In the genomic region with DNA sequence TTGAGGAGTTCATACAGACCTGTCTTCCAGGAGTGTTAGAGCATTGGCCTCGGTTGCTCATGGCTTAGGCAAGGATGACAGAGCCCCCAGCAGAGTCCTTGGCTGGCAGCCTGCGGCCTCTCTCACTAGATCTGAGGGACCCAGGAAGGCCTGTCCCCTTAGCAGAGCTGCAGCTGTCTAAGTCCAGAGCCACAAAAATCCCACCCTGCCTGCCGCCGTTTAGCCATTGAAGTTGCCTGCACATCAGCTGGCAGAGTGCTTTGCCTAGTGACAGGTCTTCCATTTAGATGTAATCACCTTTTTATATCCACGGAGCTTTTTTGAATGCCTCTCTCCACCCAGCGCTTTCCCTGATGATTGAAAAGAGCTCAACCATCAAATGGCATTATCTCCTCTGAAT, we compare ENCODE assay signal across 19 cellular contexts.
DNase-seq lines count a peak whose midpoint lies in the region; ATAC-seq and TF ChIP-seq lines count a peak whose summit lies in the region.
"Had no signal": no experiment of that assay in that cellular context is flagged by ENCODE, and none has a peak within 500 bp of the region (broad histone marks: within the 10 kb centered on the region; RNA-seq: fewer than 3 reads in every experiment).

No MANE protein-coding gene starts in this region.

- H3K9me2 ChIP-seq in GM23338 (ENCODE audit: insufficient read depth), result 0 out of 2 replicates have a peak, but pooled peaks cover 4% of the 10 kb centered on the region

- no peaks in the 10 kb centered on the region for H3K79me2 ChIP-seq in GM23338 (replicated peaks; ENCODE audit: insufficient read depth)
- no peaks in the 10 kb centered on the region for H3K79me2 ChIP-seq in neural progenitor cell (ENCODE audit: low read depth)

- intact Hi-C loops in Calu3 (cut with micrococcal nuclease; ENCODE audit: unreplicated experiment), result no loop called here

- H3K9ac ChIP-seq in neural progenitor cell, result no peak overlapping the region
- H3K9ac ChIP-seq: BLaER1 treated with 17β-estradiol and CSF1 and Interleukin-3, amounts not matched to agents 10 nM and 100 nM had no signal

- no peaks in the 10 kb centered on the region for H3K9me3 ChIP-seq in BE2C
- H3K9me3 ChIP-seq in neural progenitor cell (ENCODE audit: low read depth), result no peaks in the 10 kb centered on the region
- H3K9me3 ChIP-seq in upper lobe of left lung, result no peaks in the 10 kb centered on the region
- H3K9me3 ChIP-seq: BLaER1 treated with 17β-estradiol and CSF1 and Interleukin-3, amounts not matched to agents 10 nM and 100 nM had no signal

- H3K27ac ChIP-seq in GM23338 (ENCODE audit: low read depth) (no peak overlapping the region), neural progenitor cell (peak overlapping the region; percentile 27), upper lobe of left lung (no peak overlapping the region)
- H3K27ac ChIP-seq: BLaER1 treated with 17β-estradiol and CSF1 and Interleukin-3, amounts not matched to agents 10 nM and 100 nM; PC-9; RWPE1 had no signal

- CTCF ChIA-PET in Calu3 (lab: Charles Lee), result no interaction called here

- no peak for TF ChIP-seq EP300 in upper lobe of left lung (IDR thresholded peaks at IDR 0.05)

- H3K4me1 ChIP-seq in BE2C (peaks cover 13% of the 10 kb centered on the region), GM23338 (ENCODE audit: insufficient read depth) (peaks cover 14% of the 10 kb centered on the region), neural progenitor cell (peaks cover 24% of the 10 kb centered on the region), upper lobe of left lung (peaks cover 0 to 3% (median 0%) of the 10 kb centered on the region in 4 donors)

- TF ChIP-seq POLR2A in upper lobe of left lung (IDR thresholded peaks at IDR 0.05), result no peak

- peak overlapping the region; percentile 12; the same call in 1 of the 2 replicates for H3K4me2 ChIP-seq in GM23338
- H3K4me2 ChIP-seq in neural progenitor cell, result peak overlapping the region; percentile 54
- H3K4me2 ChIP-seq: BLaER1 treated with 17β-estradiol and CSF1 and Interleukin-3, amounts not matched to agents 10 nM and 100 nM; PC-9 had no signal

- DNase-seq in BE2C (peak; percentile 28), GM23338 (ENCODE audit: low spot score) (no peak), NCI-H345 (lab: John Stamatoyannopoulos, UW) (peak; percentile 96), neural progenitor cell (ENCODE audit: low spot score) (peak; percentile 58), Calu3 (no peak), upper lobe of left lung (no peak), NCI-H2081 treated with DMSO at 0.1 percent for 48 hours (lab: John Stamatoyannopoulos, UW) (no peak)
- DNase-seq: CD8-positive, alpha-beta T cell; HCEC 1CT; Karpas-422; NCI-H1048; NCI-H510A; PC-9; SIG-M5; T-helper 1 cell had no signal

- TF ChIP-seq CTCF in BE2C (IDR thresholded peaks at IDR 0.05; ENCODE audit: low read depth, low read length) (no peak), GM23338 (conservative IDR thresholded peaks at IDR 0.05; ENCODE audit: low read depth in 2 of 2) (no peak), neural progenitor cell (IDR thresholded peaks at IDR 0.05) (no peak), Calu3 (IDR thresholded peaks at IDR 0.05; ENCODE audit: unreplicated experiment) (no peak), upper lobe of left lung (IDR thresholded peaks at IDR 0.05) (no peak)

- no peak overlapping the region for H2AFZ ChIP-seq in GM23338
- H2AFZ ChIP-seq in neural progenitor cell (replicated peaks), result no peak overlapping the region
- H2AFZ ChIP-seq: PC-9 had no signal

- H3K27me3 ChIP-seq in BE2C (no peaks in the 10 kb centered on the region), GM23338 (ENCODE audit: insufficient read depth) (no peaks in the 10 kb centered on the region), neural progenitor cell (no peaks in the 10 kb centered on the region), upper lobe of left lung (no peaks in the 10 kb centered on the region)
- H3K27me3 ChIP-seq: BLaER1 treated with 17β-estradiol and CSF1 and Interleukin-3, amounts not matched to agents 10 nM and 100 nM had no signal

- peaks cover 15% of the 10 kb centered on the region for H3K4me1 Mint-ChIP-seq in GM23338
- peaks cover 24% of the 10 kb centered on the region for H3K4me1 Mint-ChIP-seq in neural progenitor cell
- H3K4me1 Mint-ChIP-seq in Calu3 (ENCODE audit: low read depth, unreplicated experiment), result no peaks in the 10 kb centered on the region
- H3K4me1 Mint-ChIP-seq: IgD-negative memory B cell had no signal

- H3K27me3 Mint-ChIP-seq in GM23338 (ENCODE audit: insufficient read depth, low read depth, poor library complexity), result no peaks in the 10 kb centered on the region
- H3K27me3 Mint-ChIP-seq in neural progenitor cell (ENCODE audit: insufficient read depth, low read depth), result no peaks in the 10 kb centered on the region
- H3K27me3 Mint-ChIP-seq in Calu3 (ENCODE audit: unreplicated experiment), result no peaks in the 10 kb centered on the region

- WGBS in upper lobe of left lung, 2 donors, result 81 to 89% methylated on average over 5 to 6 of the region's 6 CpGs

- H4K20me1 ChIP-seq in GM23338 (replicated peaks; ENCODE audit: insufficient read depth), result no peaks in the 10 kb centered on the region
- H4K20me1 ChIP-seq in neural progenitor cell (ENCODE audit: low read depth), result no peaks in the 10 kb centered on the region
- H4K20me1 ChIP-seq: BLaER1 treated with 17β-estradiol and CSF1 and Interleukin-3, amounts not matched to agents 10 nM and 100 nM had no signal

- ATAC-seq in GM23338, result no peak; the same call in 2 of the 3 replicates
- no peak for ATAC-seq in upper lobe of left lung (ENCODE audit: low FRiP score in 2 of 2)
- ATAC-seq: CD8-positive, alpha-beta T cell; SK-N-SH treated with all-trans-retinoic acid at 6 μM for 48 hours had no signal

- H3K4me3 ChIP-seq in BE2C (ENCODE audit: low read depth, low read length) (no peak overlapping the region), GM23338 (no peak overlapping the region), neural progenitor cell (no peak overlapping the region), upper lobe of left lung (no peak overlapping the region)
- H3K4me3 ChIP-seq: BLaER1 treated with 17β-estradiol and CSF1 and Interleukin-3, amounts not matched to agents 10 nM and 100 nM; PC-9 had no signal

- H3K9me3 Mint-ChIP-seq in GM23338 (no peaks in the 10 kb centered on the region), neural progenitor cell (no peaks in the 10 kb centered on the region), Calu3 (ENCODE audit: low read depth, unreplicated experiment) (peaks cover 3% of the 10 kb centered on the region)
- H3K9me3 Mint-ChIP-seq: CD8-positive, alpha-beta T cell; IgD-negative memory B cell had no signal

- H3K4me3 Mint-ChIP-seq in GM23338 (no peak overlapping the region), neural progenitor cell (no peak overlapping the region), Calu3 (ENCODE audit: low read depth, unreplicated experiment) (no peak overlapping the region)
- H3K4me3 Mint-ChIP-seq: CD8-positive, alpha-beta T cell; IgD-negative memory B cell had no signal

- H3K36me3 Mint-ChIP-seq in GM23338 (ENCODE audit: low read depth) (no peaks in the 10 kb centered on the region), neural progenitor cell (no peaks in the 10 kb centered on the region), Calu3 (ENCODE audit: insufficient read depth, unreplicated experiment) (no peaks in the 10 kb centered on the region)
- H3K36me3 Mint-ChIP-seq: CD8-positive, alpha-beta T cell; IgD-negative memory B cell had no signal

- H3F3A ChIP-seq in GM23338 (replicated peaks; ENCODE audit: low read depth), result no peaks in the 10 kb centered on the region
- H3F3A ChIP-seq in neural progenitor cell (ENCODE audit: low read depth), result peaks cover 20% of the 10 kb centered on the region

- H3K36me3 ChIP-seq in BE2C, result no peaks in the 10 kb centered on the region
- H3K36me3 ChIP-seq in GM23338 (ENCODE audit: insufficient read depth), result no peaks in the 10 kb centered on the region
- no peaks in the 10 kb centered on the region for H3K36me3 ChIP-seq in neural progenitor cell
- H3K36me3 ChIP-seq in upper lobe of left lung, result no peaks in the 10 kb centered on the region
- H3K36me3 ChIP-seq: BLaER1 treated with 17β-estradiol and CSF1 and Interleukin-3, amounts not matched to agents 10 nM and 100 nM had no signal

- H3K27ac Mint-ChIP-seq in GM23338, result no peak overlapping the region
- no peak overlapping the region for H3K27ac Mint-ChIP-seq in neural progenitor cell
- H3K27ac Mint-ChIP-seq in Calu3 (ENCODE audit: unreplicated experiment), result no peak overlapping the region
- H3K27ac Mint-ChIP-seq: CD8-positive, alpha-beta T cell; IgD-negative memory B cell had no signal

- BruUV-seq in Calu3 (replicated peaks; lab: Mats Ljungman, UMichigan), result no TSS peak

TF ChIP-seq in GM23338, 12 proteins besides CTCF, POLR2A, EP300 and RAD21 (continues in another document):
- no peak for TF ChIP-seq ZNF114 (CRISPR knock-in tag; IDR thresholded peaks at IDR 0.05)
- TF ChIP-seq CREB1 (CRISPR knock-in tag; IDR thresholded peaks at IDR 0.05; ENCODE audit: low read depth), result no peak
- TF ChIP-seq STAT1 (IDR thresholded peaks at IDR 0.05; ENCODE audit: unreplicated experiment), result no peak
- no peak for TF ChIP-seq EZH2 (IDR thresholded peaks at IDR 0.05; ENCODE audit: low read depth, unreplicated experiment)
- TF ChIP-seq ZNF331 (CRISPR knock-in tag; IDR thresholded peaks at IDR 0.05; ENCODE audit: low read depth), result no peak
- no peak for TF ChIP-seq POLR2AphosphoS5 (IDR thresholded peaks at IDR 0.05; ENCODE audit: low read depth)
- no peak for TF ChIP-seq JUNB (IDR thresholded peaks at IDR 0.05; ENCODE audit: unreplicated experiment)

Comparison
In these comparisons a context has a peak if more than half of its experiments do, and no peak if none do; other contexts are left out.
1. DNase-seq: peak in BE2C (single experiment), NCI-H345 (single experiment) and neural progenitor cell (single experiment); none in GM23338 (single experiment), Calu3 (single experiment), upper lobe of left lung (0 of 2) and NCI-H2081 treated with DMSO at 0.1 percent for 48 hours (single experiment).